18 cellular contexts compared by ENCODE assay signal in genomic region chr5:146513462-146513861, GRCh38. TPM values are rescaled to one million over a fixed set of nuclear protein-coding genes. Genes with fewer than 3 reads are reported as not detected.
A peak's percentile ranks its signal among the peaks of the same experiment; 100 is the strongest.
DNase-seq lines count a peak whose midpoint lies in the region; ATAC-seq lines count a peak whose summit lies in the region.
"Had no signal": no experiment of that assay in that cellular context is flagged by ENCODE, and none has a peak within 500 bp of the region (broad histone marks: within the 10 kb centered on the region; RNA-seq: fewer than 3 reads in every experiment).

No MANE protein-coding gene starts in this region.

- H3K4me3 Mint-ChIP-seq in activated T-cell treated with anti-CD3 and anti-CD28 coated beads, Interleukin-2, amount 50 U/mL, for 72 hours = no peak overlapping the region
- no peak overlapping the region for H3K4me3 Mint-ChIP-seq in activated T-cell treated with anti-CD3 and anti-CD28 coated beads, Interleukin-2, amount 50 U/mL, for 24 hours
- H3K4me3 Mint-ChIP-seq in activated naive CD8-positive, alpha-beta T cell = no peak overlapping the region
- H3K4me3 Mint-ChIP-seq in activated naive CD8-positive, alpha-beta T cell treated with anti-CD3 and anti-CD28 coated beads for 36 hours = no peak overlapping the region
- H3K4me3 Mint-ChIP-seq: CD14-positive monocyte; CD4-positive, alpha-beta T cell had no signal

- H3K4me1 Mint-ChIP-seq in activated T-cell treated with anti-CD3 and anti-CD28 coated beads, Interleukin-2, amount 50 U/mL, for 72 hours (ENCODE audit: low read depth) = no peaks in the 10 kb centered on the region
- H3K4me1 Mint-ChIP-seq in activated T-cell treated with anti-CD3 and anti-CD28 coated beads, Interleukin-2, amount 50 U/mL, for 24 hours (ENCODE audit: low read depth) = no peaks in the 10 kb centered on the region
- no peaks in the 10 kb centered on the region for H3K4me1 Mint-ChIP-seq in activated naive CD8-positive, alpha-beta T cell (ENCODE audit: low read depth)
- H3K4me1 Mint-ChIP-seq in activated naive CD8-positive, alpha-beta T cell treated with anti-CD3 and anti-CD28 coated beads for 36 hours = peaks cover 1% of the 10 kb centered on the region

- peak overlapping the region; percentile 38 for H3K27ac Mint-ChIP-seq in activated T-cell treated with anti-CD3 and anti-CD28 coated beads, Interleukin-2, amount 50 U/mL, for 72 hours
- H3K27ac Mint-ChIP-seq in activated T-cell treated with anti-CD3 and anti-CD28 coated beads, Interleukin-2, amount 50 U/mL, for 24 hours = no peak overlapping the region
- H3K27ac Mint-ChIP-seq in activated naive CD8-positive, alpha-beta T cell = peak overlapping the region; percentile 5
- no peak overlapping the region for H3K27ac Mint-ChIP-seq in activated naive CD8-positive, alpha-beta T cell treated with anti-CD3 and anti-CD28 coated beads for 36 hours
- H3K27ac Mint-ChIP-seq: CD14-positive monocyte had no signal

- no peak for ATAC-seq in activated T-cell treated with anti-CD3 and anti-CD28 coated beads, Interleukin-2, amount 50 U/mL, for 72 hours (replicated peaks in 1 of 2)
- ATAC-seq in left colon = peak; percentile 81

- peaks cover 0 to 11% of the 10 kb centered on the region in 2 donors for H3K36me3 Mint-ChIP-seq in activated T-cell treated with anti-CD3 and anti-CD28 coated beads, Interleukin-2, amount 50 U/mL, for 72 hours (ENCODE audit: insufficient read depth in 2 of 2)
- H3K36me3 Mint-ChIP-seq in activated T-cell treated with anti-CD3 and anti-CD28 coated beads, Interleukin-2, amount 50 U/mL, for 24 hours (ENCODE audit: low read depth) = peaks cover 53% of the 10 kb centered on the region
- peaks cover 3% of the 10 kb centered on the region for H3K36me3 Mint-ChIP-seq in activated naive CD8-positive, alpha-beta T cell
- H3K36me3 Mint-ChIP-seq in activated naive CD8-positive, alpha-beta T cell treated with anti-CD3 and anti-CD28 coated beads for 36 hours = peaks cover 18% of the 10 kb centered on the region

- DNase-seq in activated T-cell treated with anti-CD3 and anti-CD28 coated beads, Interleukin-2, amount 50 U/mL, for 72 hours = no peak
- no peak for DNase-seq in activated T-cell treated with anti-CD3 and anti-CD28 coated beads, Interleukin-2, amount 50 U/mL, for 24 hours
- DNase-seq in activated naive CD8-positive, alpha-beta T cell treated with anti-CD3 and anti-CD28 coated beads for 36 hours = no peak
- DNase-seq in left colon (no peak), cerebellar cortex (ENCODE audit: low spot score) (no peak), NCI-H146 (lab: John Stamatoyannopoulos, UW) (no peak), NCI-H1092 (lab: John Stamatoyannopoulos, UW) (no peak)
- DNase-seq: AML-193; BE2C; Calu3; CD4-positive, alpha-beta T cell; COR-L47; DMS53; DND-41; GOT3; HCEC 1CT had no signal

- no peaks in the 10 kb centered on the region for H3K27me3 Mint-ChIP-seq in activated T-cell treated with anti-CD3 and anti-CD28 coated beads, Interleukin-2, amount 50 U/mL, for 72 hours (ENCODE audit: low read depth)
- no peaks in the 10 kb centered on the region for H3K27me3 Mint-ChIP-seq in activated T-cell treated with anti-CD3 and anti-CD28 coated beads, Interleukin-2, amount 50 U/mL, for 24 hours
- no peaks in the 10 kb centered on the region for H3K27me3 Mint-ChIP-seq in activated naive CD8-positive, alpha-beta T cell
- no peaks in the 10 kb centered on the region for H3K27me3 Mint-ChIP-seq in activated naive CD8-positive, alpha-beta T cell treated with anti-CD3 and anti-CD28 coated beads for 36 hours
- H3K27me3 Mint-ChIP-seq: CD4-positive, alpha-beta T cell had no signal

- intact Hi-C loops in left colon (cut with DNase I, micrococcal nuclease) = no loop called here

- no peaks in the 10 kb centered on the region for H3K9me3 Mint-ChIP-seq in activated T-cell treated with anti-CD3 and anti-CD28 coated beads, Interleukin-2, amount 50 U/mL, for 72 hours
- H3K9me3 Mint-ChIP-seq in activated T-cell treated with anti-CD3 and anti-CD28 coated beads, Interleukin-2, amount 50 U/mL, for 24 hours = no peaks in the 10 kb centered on the region
- no peaks in the 10 kb centered on the region for H3K9me3 Mint-ChIP-seq in activated naive CD8-positive, alpha-beta T cell (ENCODE audit: low read depth)
- no peaks in the 10 kb centered on the region for H3K9me3 Mint-ChIP-seq in activated naive CD8-positive, alpha-beta T cell treated with anti-CD3 and anti-CD28 coated beads for 36 hours
- H3K9me3 Mint-ChIP-seq: CD14-positive monocyte; CD4-positive, alpha-beta T cell had no signal

RNA-seq across cellular contexts. Expression of gene GPR151, which starts 2.5 kb away (rescaled TPM):
- total RNA-seq in activated T-cell treated with anti-CD3 and anti-CD28 coated beads, Interleukin-2, amount 50 U/mL, for 72 hours = not detected
- total RNA-seq in activated naive CD8-positive, alpha-beta T cell treated with anti-CD3 and anti-CD28 coated beads for 36 hours = not detected
- not detected for total RNA-seq in left colon
- total RNA-seq: Calu3; CD4-positive, alpha-beta T cell had no signal

Comparison
In these comparisons a context has a peak if more than half of its experiments do, and no peak if none do; other contexts are left out.
1. H3K27ac Mint-ChIP-seq: peak in activated T-cell treated with anti-CD3 and anti-CD28 coated beads, Interleukin-2, amount 50 U/mL, for 72 hours (single experiment) and activated naive CD8-positive, alpha-beta T cell (single experiment); none in activated T-cell treated with anti-CD3 and anti-CD28 coated beads, Interleukin-2, amount 50 U/mL, for 24 hours (single experiment) and activated naive CD8-positive, alpha-beta T cell treated with anti-CD3 and anti-CD28 coated beads for 36 hours (single experiment).